13 cellular contexts compared by ENCODE assay signal in genomic region chr1:187621961-187622360, GRCh38.
DNase-seq lines count a peak whose midpoint lies in the region; ATAC-seq and TF ChIP-seq lines count a peak whose summit lies in the region.
"Had no signal": no experiment of that assay in that cellular context is flagged by ENCODE, and none has a peak within 500 bp of the region (broad histone marks: within the 10 kb centered on the region; RNA-seq: fewer than 3 reads in every experiment).

No MANE protein-coding gene starts in this region.

- POLR2A ChIA-PET in MCF 10A (lab: Yijun Ruan, JAX), result interaction anchor here (1.0 kb wide), 1 partner anchor 15 kb away, joined by 4 read pairs; no protein-coding TSS in a partner anchor

- DNase-seq in T47D (ENCODE audit: low read depth in 1 of 2, low spot score in 1 of 2) (peak; percentile 54 to 85), MCF 10A (ENCODE audit: unreplicated experiment) (no peak), NCI-H1694 (lab: John Stamatoyannopoulos, UW) (peak; percentile 47), amniotic epithelial cell (ENCODE audit: low read depth) (peak; percentile 57), left ventricle myocardium superior (no peak), Right ventricle myocardium superior (no peak), GF-D8 (lab: John Stamatoyannopoulos, UW) (no peak)
- DNase-seq: 8988T; activated naive CD8-positive, alpha-beta T cell treated with anti-CD3 and anti-CD28 coated beads for 36 hours; lower lobe of right lung; NCI-H526 treated with DMSO at 0.1 percent for 48 hours had no signal

- H3K27ac Mint-ChIP-seq in MCF 10A (ENCODE audit: low read depth, unreplicated experiment), result no peak overlapping the region
- H3K27ac Mint-ChIP-seq: activated naive CD8-positive, alpha-beta T cell treated with anti-CD3 and anti-CD28 coated beads for 36 hours; stimulated activated naive CD8-positive, alpha-beta T cell treated with anti-CD3 and anti-CD28 coated beads, Interleukin-15, Interleukin-2, amounts not matched to agents 100 ng/mL and 50 ng/mL, for 24 hours had no signal

- ATAC-seq in left ventricle myocardium superior, result no peak
- no peak for ATAC-seq in Right ventricle myocardium superior (ENCODE audit: poor library complexity)
- ATAC-seq in GM18909 (IDR thresholded peaks at IDR 0.05; ENCODE audit: poor library complexity, unreplicated experiment), result no peak
- ATAC-seq: lower lobe of right lung had no signal

- in situ Hi-C loops in T47D (cut with HindIII; ENCODE audit: low pct_unique_long_range_greater_than_20kb, low sequenced_read_pairs), result no loop called here

- H3K27me3 Mint-ChIP-seq in MCF 10A (ENCODE audit: insufficient read depth, unreplicated experiment), result no peaks in the 10 kb centered on the region
- H3K27me3 Mint-ChIP-seq: activated naive CD8-positive, alpha-beta T cell treated with anti-CD3 and anti-CD28 coated beads for 36 hours; stimulated activated naive CD8-positive, alpha-beta T cell treated with anti-CD3 and anti-CD28 coated beads, Interleukin-15, Interleukin-2, amounts not matched to agents 100 ng/mL and 50 ng/mL, for 24 hours had no signal

- H3K36me3 Mint-ChIP-seq in MCF 10A (ENCODE audit: insufficient read depth, unreplicated experiment), result no peaks in the 10 kb centered on the region
- H3K36me3 Mint-ChIP-seq: activated naive CD8-positive, alpha-beta T cell treated with anti-CD3 and anti-CD28 coated beads for 36 hours had no signal

- TF ChIP-seq CTCF in MCF 10A (IDR thresholded peaks at IDR 0.05; ENCODE audit: unreplicated experiment), result no peak

- intact Hi-C loops in MCF 10A (cut with micrococcal nuclease), result no loop called here
- intact Hi-C loops in left ventricle myocardium superior (cut with micrococcal nuclease), result no loop called here
- intact Hi-C loops in Right ventricle myocardium superior (cut with DNase I), result no loop called here

- peaks cover 8% of the 10 kb centered on the region for H3K9me3 Mint-ChIP-seq in MCF 10A (ENCODE audit: unreplicated experiment)

- BruUV-seq in MCF 10A (replicated peaks; lab: Mats Ljungman, UMichigan), result no TSS peak

- H3K4me3 Mint-ChIP-seq in MCF 10A (ENCODE audit: unreplicated experiment), result no peak overlapping the region
- H3K4me3 Mint-ChIP-seq: activated naive CD8-positive, alpha-beta T cell treated with anti-CD3 and anti-CD28 coated beads for 36 hours; stimulated activated naive CD8-positive, alpha-beta T cell treated with anti-CD3 and anti-CD28 coated beads, Interleukin-15, Interleukin-2, amounts not matched to agents 100 ng/mL and 50 ng/mL, for 24 hours had no signal

- H3K4me1 Mint-ChIP-seq in MCF 10A (ENCODE audit: insufficient read depth, unreplicated experiment), result peaks cover 19% of the 10 kb centered on the region
- H3K4me1 Mint-ChIP-seq: activated naive CD8-positive, alpha-beta T cell treated with anti-CD3 and anti-CD28 coated beads for 36 hours had no signal

- CTCF ChIA-PET in MCF 10A (lab: Yijun Ruan, JAX), result interaction anchor here (1.0 kb wide), 2 partner anchors 75 to 569 kb away, joined by 3 read pairs; no protein-coding TSS in a partner anchor

Comparison
In these comparisons a context has a peak if more than half of its experiments do, and no peak if none do; other contexts are left out.
1. DNase-seq: peak in T47D (2 of 2), NCI-H1694 (single experiment) and amniotic epithelial cell (single experiment); none in MCF 10A (single experiment), left ventricle myocardium superior (single experiment), Right ventricle myocardium superior (single experiment) and GF-D8 (single experiment).